ENCODE assay signal across 8 cellular contexts in the genomic region with DNA sequence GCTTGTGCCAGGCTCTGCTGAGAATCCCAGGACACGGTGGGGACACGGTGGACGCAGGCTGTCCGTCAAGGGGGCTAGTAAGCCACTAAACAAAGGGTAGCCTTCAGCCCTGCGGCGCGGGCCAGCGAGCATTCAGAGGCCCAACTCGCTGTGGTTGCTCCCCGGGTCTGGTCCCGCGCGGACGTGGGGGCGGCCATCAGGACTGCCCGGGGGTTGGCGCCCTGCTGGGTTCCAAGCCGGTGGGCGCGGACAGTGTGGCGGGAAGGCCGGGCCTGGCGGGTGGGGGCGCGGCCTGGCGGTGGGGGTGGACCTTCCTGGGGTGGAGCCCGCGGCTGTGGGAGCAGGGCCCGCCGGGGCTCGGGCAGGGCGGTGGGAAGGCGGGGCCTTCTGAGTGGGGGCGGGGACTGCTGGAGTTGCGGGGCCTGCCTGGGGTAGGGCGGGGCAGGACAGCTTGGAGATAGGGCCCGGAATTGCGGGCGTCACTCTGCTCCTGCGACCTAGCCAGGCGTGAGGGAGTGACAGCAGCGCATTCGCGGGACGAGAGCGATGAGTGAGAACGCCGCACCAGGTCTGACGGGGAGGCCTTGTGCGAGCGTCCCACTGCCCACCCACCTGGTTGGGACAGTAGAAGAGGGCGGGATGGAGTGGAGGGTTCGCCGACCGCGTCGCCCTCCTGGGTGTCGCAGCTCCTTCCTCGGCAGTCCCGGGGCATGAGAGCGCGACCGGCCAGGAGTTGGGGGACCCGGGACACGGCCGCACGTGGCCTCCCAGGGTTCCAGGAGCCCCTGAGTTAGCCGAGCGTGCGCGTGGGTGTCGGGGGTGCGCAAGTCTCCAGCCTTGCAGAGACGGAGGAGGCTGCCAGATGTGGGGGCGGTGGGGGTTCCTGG. TPM values are rescaled to one million over a fixed set of nuclear protein-coding genes. Genes with fewer than 3 reads are reported as not detected.
DNase-seq lines count a peak whose midpoint lies in the region; TF ChIP-seq lines count a peak whose summit lies in the region.

TSS of gene SERHL2 (plus strand) at position 482 of the 887 bp plus-strand sequence. CDS start at position 547, 65 bp downstream.

- peaks cover 3% of the 10 kb centered on the region for H3K79me2 ChIP-seq in trophoblast cell (ENCODE audit: control insufficient read depth, insufficient read depth, low read length, poor library complexity)

- peak within 1 kb of the TSS; percentile 2 for H2BK12ac ChIP-seq in trophoblast cell (ENCODE audit: low read length)

- peak within 1 kb of the TSS; percentile 62 for H3K14ac ChIP-seq in trophoblast cell (ENCODE audit: low read length)

- no CpG with 5 or more reads among the region's 75 CpGs for WGBS in trophoblast cell (ENCODE audit: extremely low coverage, insufficient coverage, insufficient read length)

- H2BK5ac ChIP-seq in trophoblast cell (ENCODE audit: low read depth, low read length, poor library complexity) = no peak within 1 kb of the TSS

- H3K9me3 ChIP-seq in trophoblast cell (ENCODE audit: insufficient read depth, low read depth, low read length) = no peaks in the 10 kb centered on the region
- no peaks in the 10 kb centered on the region for H3K9me3 ChIP-seq in tibial artery

- peak within 1 kb of the TSS; percentile 10 for H2AK5ac ChIP-seq in trophoblast cell (ENCODE audit: low read length)

- no peak within 1 kb of the TSS for H3K23ac ChIP-seq in trophoblast cell (ENCODE audit: low read length)

- H2BK120ac ChIP-seq in trophoblast cell (ENCODE audit: insufficient read depth, low read length, poor library complexity) = peak within 1 kb of the TSS; percentile 7

- H3K4me1 ChIP-seq in trophoblast cell (ENCODE audit: control insufficient read depth in 1 of 2, insufficient read depth in 2 of 2, low read length in 2 of 2) = peaks cover 5% of the 10 kb centered on the region in 2 experiments
- H3K4me1 ChIP-seq in tibial artery = peaks cover 0 to 16% (median 11%) of the 10 kb centered on the region in 4 donors

- TF ChIP-seq CTCF in AG04449 (IDR thresholded peaks at IDR 0.05; ENCODE audit: insufficient read depth, low read length, missing control alignments) (no peak), tibial artery (IDR thresholded peaks at IDR 0.05) (no peak)

- CTCF ChIA-PET in AG04449 (lab: Yijun Ruan, JAX) = no interaction called here

- no peak for DNase-seq in AG04449 (ENCODE audit: low read depth, low spot score)
- DNase-seq in HuH-7.5 (ENCODE audit: low spot score) = peak; percentile 85
- DNase-seq in SW480 (ENCODE audit: low spot score) = peak; percentile 70
- peak; percentile 89 for DNase-seq in activated naive CD8-positive, alpha-beta T cell treated with anti-CD3 and anti-CD28 coated beads, Interleukin-2, amount 50 U/mL, for 16 hours (ENCODE audit: low read depth, low spot score)
- peak; percentile 93 for DNase-seq in cardiac septum (ENCODE audit: low spot score)
- DNase-seq in trophoblast cell = peak; percentile 77 to 85
- DNase-seq in tibial artery = peak; percentile 82 to 95

- peak within 1 kb of the TSS; percentile 91 for H3K4me2 ChIP-seq in trophoblast cell (ENCODE audit: low read length)

- peak within 1 kb of the TSS; percentile 8 for H3K4ac ChIP-seq in trophoblast cell (ENCODE audit: low read depth, low read length)

- H3K27me3 ChIP-seq in trophoblast cell (ENCODE audit: insufficient read depth, low read length) (no peaks in the 10 kb centered on the region), tibial artery (peaks cover 0 to 11% of the 10 kb centered on the region in 2 donors)

- H3K4me3 ChIP-seq in AG04449 (ENCODE audit: low read depth, low read length) = peak within 1 kb of the TSS; percentile 71
- H3K4me3 ChIP-seq in trophoblast cell (ENCODE audit: low read depth, low read length) = peak within 1 kb of the TSS; percentile 71
- peak within 1 kb of the TSS; percentile 51 to 70 for H3K4me3 ChIP-seq in tibial artery

- H3K9ac ChIP-seq in trophoblast cell (ENCODE audit: low read length) = peak within 1 kb of the TSS; percentile 54

- H4K8ac ChIP-seq in trophoblast cell (ENCODE audit: low read depth, low read length) = peak within 1 kb of the TSS; percentile 76

- peak within 1 kb of the TSS; percentile 49 for H4K91ac ChIP-seq in trophoblast cell (ENCODE audit: low read depth, low read length)

- POLR2A ChIA-PET in AG04449 (lab: Yijun Ruan, JAX) = interaction anchor here (0.6 kb wide), 1 partner anchor 44 kb away, joined by 3 read pairs; no protein-coding TSS in a partner anchor

- peak within 1 kb of the TSS; percentile 20 for H2AFZ ChIP-seq in trophoblast cell (ENCODE audit: insufficient read depth, low read length, poor library complexity)

- peaks cover 6% of the 10 kb centered on the region for H3K79me1 ChIP-seq in trophoblast cell (ENCODE audit: low read length)

- intact Hi-C loops in cardiac septum (cut with DNase I) (no loop called here), tibial artery (cut with DNase I; ENCODE audit: low total_unique reads) (no loop called here)

- H3K18ac ChIP-seq in trophoblast cell (ENCODE audit: low read length) = peak within 1 kb of the TSS; percentile 20

- peak within 1 kb of the TSS; percentile 54 for H4K12ac ChIP-seq in trophoblast cell (ENCODE audit: low read depth, low read length)

- H3K36me3 ChIP-seq in trophoblast cell (ENCODE audit: control insufficient read depth in 1 of 2, insufficient read depth in 2 of 2, low read length in 2 of 2) (no peaks in the 10 kb centered on the region), tibial artery (no peaks in the 10 kb centered on the region)

- H3K27ac ChIP-seq in trophoblast cell (ENCODE audit: low read depth, low read length) (no peak within 1 kb of the TSS), tibial artery (peak within 1 kb of the TSS; percentile 29 to 44)

- peak; percentile 10 for TF ChIP-seq POLR2A in GM19099 (IDR thresholded peaks at IDR 0.05; ENCODE audit: extremely low read depth, insufficient read length, low read depth)

RNA-seq across cellular contexts. Expression of gene SERHL2, which starts in this region (rescaled TPM):
- 1.9 TPM for total RNA-seq in cardiac septum
- 7.1 and 7.2 TPM in 2 replicates for polyA plus RNA-seq in trophoblast cell (2013)
